In genomic region chr1:179058343-179059184, GRCh38 we compare ENCODE assay signal across 1 cellular context.
TF ChIP-seq lines count a peak whose summit lies in the region.

No MANE protein-coding gene starts in this region.

TF ChIP-seq in GM23338, 12 proteins besides CTCF, POLR2A, EP300 and RAD21 (continued from another document):
- TF ChIP-seq, protein P1, sequence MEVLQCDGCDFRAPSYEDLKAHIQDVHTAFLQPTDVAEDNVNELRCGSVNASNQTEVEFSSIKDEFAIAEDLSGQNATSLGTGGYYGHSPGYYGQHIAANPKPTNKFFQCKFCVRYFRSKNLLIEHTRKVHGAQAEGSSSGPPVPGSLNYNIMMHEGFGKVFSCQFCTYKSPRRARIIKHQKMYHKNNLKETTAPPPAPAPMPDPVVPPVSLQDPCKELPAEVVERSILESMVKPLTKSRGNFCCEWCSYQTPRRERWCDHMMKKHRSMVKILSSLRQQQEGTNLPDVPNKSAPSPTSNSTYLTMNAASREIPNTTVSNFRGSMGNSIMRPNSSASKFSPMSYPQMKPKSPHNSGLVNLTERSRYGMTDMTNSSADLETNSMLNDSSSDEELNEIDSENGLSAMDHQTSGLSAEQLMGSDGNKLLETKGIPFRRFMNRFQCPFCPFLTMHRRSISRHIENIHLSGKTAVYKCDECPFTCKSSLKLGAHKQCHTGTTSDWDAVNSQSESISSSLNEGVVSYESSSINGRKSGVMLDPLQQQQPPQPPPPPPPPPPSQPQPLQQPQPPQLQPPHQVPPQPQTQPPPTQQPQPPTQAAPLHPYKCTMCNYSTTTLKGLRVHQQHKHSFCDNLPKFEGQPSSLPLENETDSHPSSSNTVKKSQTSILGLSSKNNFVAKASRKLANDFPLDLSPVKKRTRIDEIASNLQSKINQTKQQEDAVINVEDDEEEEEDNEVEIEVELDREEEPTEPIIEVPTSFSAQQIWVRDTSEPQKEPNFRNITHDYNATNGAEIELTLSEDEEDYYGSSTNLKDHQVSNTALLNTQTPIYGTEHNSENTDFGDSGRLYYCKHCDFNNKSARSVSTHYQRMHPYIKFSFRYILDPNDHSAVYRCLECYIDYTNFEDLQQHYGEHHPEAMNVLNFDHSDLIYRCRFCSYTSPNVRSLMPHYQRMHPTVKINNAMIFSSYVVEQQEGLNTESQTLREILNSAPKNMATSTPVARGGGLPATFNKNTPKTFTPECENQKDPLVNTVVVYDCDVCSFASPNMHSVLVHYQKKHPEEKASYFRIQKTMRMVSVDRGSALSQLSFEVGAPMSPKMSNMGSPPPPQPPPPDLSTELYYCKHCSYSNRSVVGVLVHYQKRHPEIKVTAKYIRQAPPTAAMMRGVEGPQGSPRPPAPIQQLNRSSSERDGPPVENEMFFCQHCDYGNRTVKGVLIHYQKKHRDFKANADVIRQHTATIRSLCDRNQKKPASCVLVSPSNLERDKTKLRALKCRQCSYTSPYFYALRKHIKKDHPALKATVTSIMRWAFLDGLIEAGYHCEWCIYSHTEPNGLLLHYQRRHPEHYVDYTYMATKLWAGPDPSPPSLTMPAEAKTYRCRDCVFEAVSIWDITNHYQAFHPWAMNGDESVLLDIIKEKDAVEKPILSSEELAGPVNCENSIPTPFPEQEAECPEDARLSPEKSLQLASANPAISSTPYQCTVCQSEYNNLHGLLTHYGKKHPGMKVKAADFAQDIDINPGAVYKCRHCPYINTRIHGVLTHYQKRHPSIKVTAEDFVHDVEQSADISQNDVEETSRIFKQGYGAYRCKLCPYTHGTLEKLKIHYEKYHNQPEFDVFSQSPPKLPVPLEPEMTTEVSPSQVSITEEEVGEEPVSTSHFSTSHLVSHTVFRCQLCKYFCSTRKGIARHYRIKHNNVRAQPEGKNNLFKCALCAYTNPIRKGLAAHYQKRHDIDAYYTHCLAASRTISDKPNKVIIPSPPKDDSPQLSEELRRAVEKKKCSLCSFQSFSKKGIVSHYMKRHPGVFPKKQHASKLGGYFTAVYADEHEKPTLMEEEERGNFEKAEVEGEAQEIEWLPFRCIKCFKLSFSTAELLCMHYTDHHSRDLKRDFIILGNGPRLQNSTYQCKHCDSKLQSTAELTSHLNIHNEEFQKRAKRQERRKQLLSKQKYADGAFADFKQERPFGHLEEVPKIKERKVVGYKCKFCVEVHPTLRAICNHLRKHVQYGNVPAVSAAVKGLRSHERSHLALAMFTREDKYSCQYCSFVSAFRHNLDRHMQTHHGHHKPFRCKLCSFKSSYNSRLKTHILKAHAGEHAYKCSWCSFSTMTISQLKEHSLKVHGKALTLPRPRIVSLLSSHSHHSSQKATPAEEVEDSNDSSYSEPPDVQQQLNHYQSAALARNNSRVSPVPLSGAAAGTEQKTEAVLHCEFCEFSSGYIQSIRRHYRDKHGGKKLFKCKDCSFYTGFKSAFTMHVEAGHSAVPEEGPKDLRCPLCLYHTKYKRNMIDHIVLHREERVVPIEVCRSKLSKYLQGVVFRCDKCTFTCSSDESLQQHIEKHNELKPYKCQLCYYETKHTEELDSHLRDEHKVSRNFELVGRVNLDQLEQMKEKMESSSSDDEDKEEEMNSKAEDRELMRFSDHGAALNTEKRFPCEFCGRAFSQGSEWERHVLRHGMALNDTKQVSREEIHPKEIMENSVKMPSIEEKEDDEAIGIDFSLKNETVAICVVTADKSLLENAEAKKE (CRISPR knock-in tag; IDR thresholded peaks at IDR 0.05) = peak; percentile 31; the same call in 1 of the 2 replicates
